ENCODE assay signal across 25 cellular contexts in the genomic region with DNA sequence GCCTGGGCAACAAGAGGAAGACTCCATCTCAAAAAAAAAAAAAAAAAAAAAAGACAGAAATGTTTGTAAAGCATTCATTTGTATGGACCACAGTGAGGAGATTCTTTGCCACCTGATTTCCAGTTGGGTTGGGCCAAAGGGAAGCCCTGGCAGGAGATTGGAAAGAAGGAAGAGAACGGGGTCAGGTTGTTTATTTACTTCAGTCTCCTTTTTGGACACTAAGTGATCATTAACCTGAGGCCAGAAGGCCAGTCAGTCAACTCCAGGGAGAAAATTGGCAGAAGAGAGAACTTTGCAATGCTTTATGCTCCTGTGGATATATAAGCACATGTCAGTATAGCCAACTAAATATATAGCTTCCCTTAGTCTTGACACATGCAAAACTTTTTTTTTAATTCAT.
A peak's percentile ranks its signal among the peaks of the same experiment; 100 is the strongest.
DNase-seq lines count a peak whose midpoint lies in the region; ATAC-seq, FAIRE-seq and TF ChIP-seq lines count a peak whose summit lies in the region.
"Had no signal": no experiment of that assay in that cellular context is flagged by ENCODE, and none has a peak within 500 bp of the region (broad histone marks: within the 10 kb centered on the region; RNA-seq: fewer than 3 reads in every experiment).

No MANE protein-coding gene starts in this region.

- H3K4me1 ChIP-seq in kidney (ENCODE audit: control insufficient read depth in 1 of 2, insufficient read depth in 1 of 2, low read depth in 1 of 2, low read length in 2 of 2), result no peaks in the 10 kb centered on the region
- no peaks in the 10 kb centered on the region for H3K4me1 ChIP-seq in HepG2 (ENCODE audit: insufficient read depth, low read length)
- H3K4me1 ChIP-seq: A549, BE2C, HAP-1 had no signal

- no peak overlapping the region for H3K4me3 ChIP-seq in LNCaP clone FGC (ENCODE audit: low read depth, low read length)
- H3K4me3 ChIP-seq in kidney (ENCODE audit: low read length in 2 of 2), result no peak overlapping the region
- H3K4me3 ChIP-seq in HepG2 (replicated peaks in 1 of 3; ENCODE audit: insufficient read depth in 1 of 3, low read depth in 2 of 3, low read length in 3 of 3), result no peak overlapping the region
- H3K4me3 ChIP-seq: A549; BLaER1 treated with 17β-estradiol and CSF1 and Interleukin-3, amounts not matched to agents 10 nM and 100 nM; GM12878; HAP-1 had no signal

- no peaks in the 10 kb centered on the region for H3K9me3 Mint-ChIP-seq in naive thymus-derived CD8-positive, alpha-beta T cell
- H3K9me3 Mint-ChIP-seq: CD4-positive, alpha-beta T cell; CD8-positive, alpha-beta memory T cell; HFFc6 had no signal

- H3K27ac ChIP-seq in kidney (ENCODE audit: low read depth in 2 of 2, low read length in 2 of 2) (no peak overlapping the region), HepG2 (ENCODE audit: extremely low read length, insufficient read depth, low read length) (no peak overlapping the region)
- H3K27ac ChIP-seq: A549 had no signal

- H3K9me3 ChIP-seq in kidney (ENCODE audit: control insufficient read depth in 1 of 2, low read length in 2 of 2), result no peaks in the 10 kb centered on the region
- no peaks in the 10 kb centered on the region for H3K9me3 ChIP-seq in HepG2 (ENCODE audit: low read length)
- H3K9me3 ChIP-seq: A549; BE2C; BLaER1 treated with 17β-estradiol and CSF1 and Interleukin-3, amounts not matched to agents 10 nM and 100 nM; HAP-1 had no signal

- no peaks in the 10 kb centered on the region for H4K20me1 ChIP-seq in HepG2 (ENCODE audit: insufficient read depth, low read length)
- H4K20me1 ChIP-seq: BLaER1 treated with 17β-estradiol and CSF1 and Interleukin-3, amounts not matched to agents 10 nM and 100 nM had no signal

- in situ Hi-C loops in HepG2 (cut with HindIII; ENCODE audit: extremely low pct_ligation_motif_present, low pct_unique_long_range_greater_than_20kb), result no loop called here

- FAIRE-seq in kidney (lab: Jason Lieb, UNC) (peak; percentile 63), HepG2 (lab: Jason Lieb, UNC) (no peak)
- FAIRE-seq: A549, GM12878, GM19239, H54 had no signal

- H3K79me2 ChIP-seq in HepG2 (ENCODE audit: insufficient read depth, low read length), result no peaks in the 10 kb centered on the region

- H3K27ac Mint-ChIP-seq in naive thymus-derived CD8-positive, alpha-beta T cell, result no peak overlapping the region
- H3K27ac Mint-ChIP-seq: CD14-positive monocyte; CD4-positive, alpha-beta T cell; CD8-positive, alpha-beta memory T cell; HFFc6 had no signal

- POLR2A ChIA-PET in HepG2 (lab: Yijun Ruan, JAX), result no interaction called here
- POLR2A ChIA-PET in naive thymus-derived CD8-positive, alpha-beta T cell (lab: Charles Lee), result no interaction called here

- no peaks in the 10 kb centered on the region for H3K36me3 Mint-ChIP-seq in naive thymus-derived CD8-positive, alpha-beta T cell
- H3K36me3 Mint-ChIP-seq: CD14-positive monocyte; CD8-positive, alpha-beta memory T cell had no signal

- TF ChIP-seq POLR2A in HepG2 (IDR thresholded peaks at IDR 0.05; ENCODE audit: insufficient read depth in 1 of 2, low read depth in 2 of 2, low read length in 2 of 2), result no peak

- no peaks in the 10 kb centered on the region for H3K27me3 ChIP-seq in HepG2 (ENCODE audit: control insufficient read depth in 1 of 2, insufficient read depth in 2 of 2, low read length in 2 of 2)
- H3K27me3 ChIP-seq: BE2C; BLaER1 treated with 17β-estradiol and CSF1 and Interleukin-3, amounts not matched to agents 10 nM and 100 nM had no signal

- ATAC-seq in left lobe of liver (peak; percentile 44), HepG2 (no peak), GM19467 (IDR thresholded peaks at IDR 0.05; ENCODE audit: unreplicated experiment) (no peak)
- no peak for ATAC-seq in naive thymus-derived CD8-positive, alpha-beta T cell
- ATAC-seq: A549, GM12878 had no signal

- WGBS in HepG2 (ENCODE audit: low lambda C conversion rate), result 7% methylated on average over 1 of the region's 1 CpG

- H3K9ac ChIP-seq in kidney (ENCODE audit: low read length in 2 of 2), result no peak overlapping the region
- H3K9ac ChIP-seq in HepG2 (ENCODE audit: insufficient read depth, low read depth, low read length), result no peak overlapping the region
- H3K9ac ChIP-seq: BLaER1 treated with 17β-estradiol and CSF1 and Interleukin-3, amounts not matched to agents 10 nM and 100 nM had no signal

- no peak for TF ChIP-seq RAD21 in HepG2 (CRISPR knock-in tag; IDR thresholded peaks at IDR 0.05)

- no peak overlapping the region for H3K4me3 Mint-ChIP-seq in naive thymus-derived CD8-positive, alpha-beta T cell
- H3K4me3 Mint-ChIP-seq: CD14-positive monocyte; CD4-positive, alpha-beta T cell; CD8-positive, alpha-beta memory T cell; HFFc6 had no signal

- CTCF ChIA-PET in HepG2 (lab: Yijun Ruan, JAX; ENCODE audit: low intra/inter-chr PET ratio, low total read pairs), result no interaction called here

- TF ChIP-seq EP300 in HepG2 (IDR thresholded peaks at IDR 0.05; ENCODE audit: low read depth in 2 of 2, low read length in 2 of 2) (no peak), HepG2 (CRISPR knock-in tag; IDR thresholded peaks at IDR 0.05; ENCODE audit: borderline replicate concordance) (no peak)

- no peak overlapping the region for H2AFZ ChIP-seq in HepG2 (ENCODE audit: low read length)

- H3K27me3 Mint-ChIP-seq in naive thymus-derived CD8-positive, alpha-beta T cell, result peaks cover 4 to 30% (median 6%) of the 10 kb centered on the region in 5 donors

- TF ChIP-seq CTCF in LNCaP clone FGC (IDR thresholded peaks at IDR 0.05; ENCODE audit: control insufficient read depth, extremely low read depth, insufficient read depth), result no peak
- no peak for TF ChIP-seq CTCF in kidney (IDR thresholded peaks at IDR 0.05; ENCODE audit: borderline replicate concordance, extremely low read depth, insufficient read depth)
- TF ChIP-seq CTCF in HepG2 (CRISPR knock-in tag; IDR thresholded peaks at IDR 0.05), result no peak

- no TSS peak for BruUV-seq in HepG2 (replicated peaks; lab: Mats Ljungman, UMichigan)

- DNase-seq in LNCaP clone FGC (ENCODE audit: low read depth), result peak; percentile 34
- DNase-seq in kidney, result no peak
- no peak for DNase-seq in left lobe of liver (ENCODE audit: low spot score)
- no peak for DNase-seq in HepG2 (ENCODE audit: low spot score)
- DNase-seq in naive thymus-derived CD8-positive, alpha-beta T cell, result no peak
- DNase-seq: 8988T; ACHN; AML-193; BE2C; CD4-positive, alpha-beta T cell; CD8-positive, alpha-beta memory T cell; DMS 273 treated with DMSO at 0.1 percent for 48 hours; DMS79; EL; GDM1; GOT3; HFFc6 had no signal

- H3K36me3 ChIP-seq in kidney (ENCODE audit: control insufficient read depth in 1 of 2, insufficient read depth in 2 of 2, low read length in 2 of 2) (no peaks in the 10 kb centered on the region), HepG2 (replicated peaks in 1 of 2; ENCODE audit: control insufficient read depth in 1 of 2, insufficient read depth in 2 of 2, low read length in 2 of 2) (no peaks in the 10 kb centered on the region)
- H3K36me3 ChIP-seq: BE2C; BLaER1 treated with 17β-estradiol and CSF1 and Interleukin-3, amounts not matched to agents 10 nM and 100 nM; HAP-1 had no signal

- no peak overlapping the region for H3K4me2 ChIP-seq in HepG2 (ENCODE audit: low read depth, low read length)
- H3K4me2 ChIP-seq: A549 had no signal

- H3K4me1 Mint-ChIP-seq in naive thymus-derived CD8-positive, alpha-beta T cell, result no peaks in the 10 kb centered on the region
- H3K4me1 Mint-ChIP-seq: CD14-positive monocyte; CD8-positive, alpha-beta memory T cell had no signal

- intact Hi-C loops in kidney (cut with DNase I) (no loop called here), HepG2 (cut with micrococcal nuclease; ENCODE audit: unreplicated experiment) (no loop called here)

TF ChIP-seq in HepG2, 621 proteins besides CTCF, POLR2A, EP300 and RAD21:
- TF ChIP-seq ZNF788 (CRISPR knock-in tag; IDR thresholded peaks at IDR 0.05; ENCODE audit: borderline replicate concordance) (no peak), HHEX (CRISPR knock-in tag; IDR thresholded peaks at IDR 0.05) (no peak), ZNF335 (CRISPR knock-in tag; IDR thresholded peaks at IDR 0.05) (no peak), ZNF441 (CRISPR knock-in tag; IDR thresholded peaks at IDR 0.05; ENCODE audit: borderline replicate concordance) (no peak), YEATS2 (CRISPR knock-in tag; IDR thresholded peaks at IDR 0.05; ENCODE audit: borderline replicate concordance) (no peak), ZIK1 (CRISPR knock-in tag; IDR thresholded peaks at IDR 0.05; ENCODE audit: borderline replicate concordance, low read depth) (no peak), ZNF816 (CRISPR knock-in tag; IDR thresholded peaks at IDR 0.05; ENCODE audit: borderline replicate concordance) (no peak), MTF1 (CRISPR knock-in tag; IDR thresholded peaks at IDR 0.05) (no peak)
- TF ChIP-seq, protein P1, sequence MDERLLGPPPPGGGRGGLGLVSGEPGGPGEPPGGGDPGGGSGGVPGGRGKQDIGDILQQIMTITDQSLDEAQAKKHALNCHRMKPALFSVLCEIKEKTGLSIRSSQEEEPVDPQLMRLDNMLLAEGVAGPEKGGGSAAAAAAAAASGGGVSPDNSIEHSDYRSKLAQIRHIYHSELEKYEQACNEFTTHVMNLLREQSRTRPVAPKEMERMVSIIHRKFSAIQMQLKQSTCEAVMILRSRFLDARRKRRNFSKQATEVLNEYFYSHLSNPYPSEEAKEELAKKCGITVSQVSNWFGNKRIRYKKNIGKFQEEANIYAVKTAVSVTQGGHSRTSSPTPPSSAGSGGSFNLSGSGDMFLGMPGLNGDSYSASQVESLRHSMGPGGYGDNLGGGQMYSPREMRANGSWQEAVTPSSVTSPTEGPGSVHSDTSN (CRISPR knock-in tag; IDR thresholded peaks at IDR 0.05), result no peak
